In the genomic region with DNA sequence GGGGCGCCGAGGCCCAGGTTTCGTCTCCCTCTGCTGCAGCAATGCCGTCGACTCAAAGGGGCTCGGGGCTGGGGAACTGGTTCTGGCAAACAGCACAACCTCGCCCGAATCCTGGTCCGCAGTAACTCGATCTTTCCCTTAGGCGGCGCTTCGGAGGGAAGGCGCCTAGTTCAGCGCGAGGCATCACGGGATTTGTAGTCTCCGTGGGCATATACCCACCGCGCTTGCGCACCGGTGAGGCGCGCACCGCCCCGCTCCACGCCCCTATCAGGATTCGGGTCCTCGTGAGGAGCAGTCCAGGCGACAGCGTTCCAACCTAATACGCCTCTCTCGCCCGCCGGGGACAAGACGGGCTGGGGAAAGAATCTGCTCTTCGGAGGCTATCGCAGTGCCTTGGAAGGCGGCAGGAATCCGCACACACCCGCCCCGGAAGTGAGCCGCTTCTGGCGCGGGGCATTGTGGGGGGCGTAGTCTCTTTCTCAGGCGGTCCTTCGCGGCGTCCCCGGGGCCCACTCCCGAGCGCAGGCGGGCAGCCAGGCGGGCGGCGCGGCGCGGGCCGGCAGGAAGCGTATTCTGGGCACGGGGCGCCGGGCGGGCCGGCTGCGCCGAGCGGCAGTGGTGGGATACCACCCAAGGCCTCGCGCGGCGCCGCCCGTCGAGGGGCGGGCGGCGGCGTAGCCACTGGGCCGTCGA, we compare ENCODE assay signal across 8 cellular contexts. TPM values are rescaled to one million over a fixed set of nuclear protein-coding genes. Genes with fewer than 3 reads are reported as not detected.
A peak's percentile ranks its signal among the peaks of the same experiment; 100 is the strongest.
DNase-seq lines count a peak whose midpoint lies in the region; ATAC-seq and TF ChIP-seq lines count a peak whose summit lies in the region.

A gene (plus strand): TSS at position 505 of the 693 bp plus-strand sequence. CDS start 235 bp downstream, outside the sequence.

- ATAC-seq in HG02885 (IDR thresholded peaks at IDR 0.05; ENCODE audit: poor library complexity, unreplicated experiment), result peak; percentile 62

- in situ Hi-C loops in GM13977 (cut with MboI; ENCODE audit: low pct_unique_long_range_greater_than_20kb, low sequenced_read_pairs, unreplicated experiment), result no loop called here

- peaks cover 31% of the 10 kb centered on the region for H3K4me1 Mint-ChIP-seq in T-helper 1 cell treated with Interleukin-12 subunit alpha and Interleukin-12 subunit beta and Interleukin-4 antibody, amounts not matched to agents 30 μg/mL and 1 μg/mL, for 36 hours (ENCODE audit: low read depth)

- DNase-seq in GM13977 (ENCODE audit: low spot score) (peak; percentile 95), NCI-H1694 (lab: John Stamatoyannopoulos, UW) (peak; percentile 92), amniotic stem cell (lab: John Stamatoyannopoulos, UW) (peak; percentile 91), left ventricle myocardium inferior (peak; percentile 92), prostate gland (ENCODE audit: low spot score) (peak; percentile 94), ureter (ENCODE audit: low spot score) (peak; percentile 96)

- H3K4me3 Mint-ChIP-seq in T-helper 1 cell treated with Interleukin-12 subunit alpha and Interleukin-12 subunit beta and Interleukin-4 antibody, amounts not matched to agents 30 μg/mL and 1 μg/mL, for 36 hours, result peak within 1 kb of the TSS; percentile 91

- no peaks in the 10 kb centered on the region for H3K27me3 Mint-ChIP-seq in T-helper 1 cell treated with Interleukin-12 subunit alpha and Interleukin-12 subunit beta and Interleukin-4 antibody, amounts not matched to agents 30 μg/mL and 1 μg/mL, for 36 hours (ENCODE audit: low read depth)

- H3K27me3 ChIP-seq in left ventricle myocardium inferior (ENCODE audit: low read depth), result no peaks in the 10 kb centered on the region
- H3K27me3 ChIP-seq in prostate gland (replicated peaks; ENCODE audit: insufficient read depth), result no peaks in the 10 kb centered on the region

- H3K27ac Mint-ChIP-seq in T-helper 1 cell treated with Interleukin-12 subunit alpha and Interleukin-12 subunit beta and Interleukin-4 antibody, amounts not matched to agents 30 μg/mL and 1 μg/mL, for 36 hours, result peak within 1 kb of the TSS; percentile 96

- TF ChIP-seq CTCF in GM13977 (IDR thresholded peaks at IDR 0.05; ENCODE audit: extremely low read depth, insufficient read depth, missing control alignments) (peak; percentile 95), left ventricle myocardium inferior (IDR thresholded peaks at IDR 0.05; ENCODE audit: borderline replicate concordance) (peak; percentile 88), prostate gland (IDR thresholded peaks at IDR 0.05) (peak; percentile 82 to 98 (median 90))

- H3K9me3 ChIP-seq in left ventricle myocardium inferior (replicated peaks), result no peaks in the 10 kb centered on the region
- H3K9me3 ChIP-seq in prostate gland, result no peaks in the 10 kb centered on the region

- intact Hi-C loops in left ventricle myocardium inferior (cut with micrococcal nuclease), result no loop called here
- intact Hi-C loops in prostate gland (cut with DNase I), result loop anchor here (5.0 kb wide), 1 partner anchor 180 kb away; a partner anchor contains a TSS

- WGBS in prostate gland, result under 1% methylated on average over 68 of the region's 83 CpGs

- peak within 1 kb of the TSS; percentile 82 for H3K4me3 ChIP-seq in left ventricle myocardium inferior
- peak within 1 kb of the TSS; percentile 86 to 91 for H3K4me3 ChIP-seq in prostate gland

- H3K36me3 Mint-ChIP-seq in T-helper 1 cell treated with Interleukin-12 subunit alpha and Interleukin-12 subunit beta and Interleukin-4 antibody, amounts not matched to agents 30 μg/mL and 1 μg/mL, for 36 hours (ENCODE audit: low read depth), result peaks cover 4% of the 10 kb centered on the region

- H3K9me3 Mint-ChIP-seq in T-helper 1 cell treated with Interleukin-12 subunit alpha and Interleukin-12 subunit beta and Interleukin-4 antibody, amounts not matched to agents 30 μg/mL and 1 μg/mL, for 36 hours, result no peaks in the 10 kb centered on the region

- H3K4me1 ChIP-seq in left ventricle myocardium inferior, result peaks cover 49% of the 10 kb centered on the region
- H3K4me1 ChIP-seq in prostate gland (replicated peaks), result peaks cover 15% of the 10 kb centered on the region

- TF ChIP-seq POLR2A in prostate gland (IDR thresholded peaks at IDR 0.05), result no peak

- H3K36me3 ChIP-seq in left ventricle myocardium inferior (peaks cover 4% of the 10 kb centered on the region), prostate gland (no peaks in the 10 kb centered on the region)

- H3K27ac ChIP-seq in left ventricle myocardium inferior (replicated peaks) (peak within 1 kb of the TSS; percentile 99), prostate gland (peak within 1 kb of the TSS; percentile 100)

RNA-seq across cellular contexts. Expression of the gene that starts here (rescaled TPM):
- total RNA-seq in left ventricle myocardium inferior (31.4 TPM), prostate gland (10 to 100 TPM; 60.2 to 78.6 TPM), ureter (22.8 TPM)

Comparison
In these comparisons a context has a peak if more than half of its experiments do, and no peak if none do; other contexts are left out.
1. Peak in every context shown above with its lines: DNase-seq, ATAC-seq, H3K4me3 ChIP-seq and H3K27ac ChIP-seq.